ENCODE assay signal across 3 cellular contexts in genomic region chr9:79273311-79273710, GRCh38.
"Had no signal": no experiment of that assay in that cellular context is flagged by ENCODE, and none has a peak within 500 bp of the region (broad histone marks: within the 10 kb centered on the region; RNA-seq: fewer than 3 reads in every experiment).

No MANE protein-coding gene starts in this region.

- ATAC-seq: GM12878 had no signal

- DNase-seq: GDM1, GF-D8 had no signal

- H3K4me3 ChIP-seq: GM12878 had no signal
